ENCODE assay signal across 8 cellular contexts in genomic region chr2:9002313-9002636, GRCh38. TPM values are rescaled to one million over a fixed set of nuclear protein-coding genes. Genes with fewer than 3 reads are reported as not detected.
DNase-seq lines count a peak whose midpoint lies in the region; ATAC-seq and TF ChIP-seq lines count a peak whose summit lies in the region.
"Had no signal": no experiment of that assay in that cellular context is flagged by ENCODE, and none has a peak within 500 bp of the region (broad histone marks: within the 10 kb centered on the region; RNA-seq: fewer than 3 reads in every experiment).

No MANE protein-coding gene starts in this region.

- H3K4me1 ChIP-seq in HAP-1 = peaks cover 20% of the 10 kb centered on the region
- peaks cover 0 to 26% (median 4%) of the 10 kb centered on the region in 3 donors for H3K4me1 ChIP-seq in gastroesophageal sphincter
- H3K4me1 ChIP-seq: colonic mucosa had no signal

- H3K36me3 Mint-ChIP-seq in activated T-helper 1 cell treated with anti-CD3 and anti-CD28 coated beads, Interleukin-12 subunit alpha, Interleukin-12 subunit beta, Interleukin-2, Interleukin-4 antibody, amounts not matched to agents 30 ng/mL and 10 ng/mL and 1 ng/mL, durations not matched to agents 14 hours and 24 hours and 36 hours (ENCODE audit: low read depth) = no peaks in the 10 kb centered on the region

- no peak for TF ChIP-seq POLR2A in gastroesophageal sphincter (IDR thresholded peaks at IDR 0.05)

- peak overlapping the region in 1 of 4 donors; percentile 88 for H3K27ac ChIP-seq in gastroesophageal sphincter
- H3K27ac ChIP-seq in skin epidermis = peak overlapping the region in 3 of 21 experiments; percentile 40 to 77 (median 65)

- H3K9me3 Mint-ChIP-seq in activated T-helper 1 cell treated with anti-CD3 and anti-CD28 coated beads, Interleukin-12 subunit alpha, Interleukin-12 subunit beta, Interleukin-2, Interleukin-4 antibody, amounts not matched to agents 30 ng/mL and 10 ng/mL and 1 ng/mL, durations not matched to agents 14 hours and 24 hours and 36 hours = no peaks in the 10 kb centered on the region

- H3K9me3 ChIP-seq in HAP-1 = peaks cover 3% of the 10 kb centered on the region; the same call in 1 of the 2 replicates
- H3K9me3 ChIP-seq in gastroesophageal sphincter = no peaks in the 10 kb centered on the region
- H3K9me3 ChIP-seq: colonic mucosa had no signal

- H3K36me3 ChIP-seq in HAP-1 (replicated peaks) (no peaks in the 10 kb centered on the region; the same call in none of the 2 replicates), gastroesophageal sphincter (no peaks in the 10 kb centered on the region)
- H3K36me3 ChIP-seq: colonic mucosa had no signal

- H3K4me1 Mint-ChIP-seq in activated T-helper 1 cell treated with anti-CD3 and anti-CD28 coated beads, Interleukin-12 subunit alpha, Interleukin-12 subunit beta, Interleukin-2, Interleukin-4 antibody, amounts not matched to agents 30 ng/mL and 10 ng/mL and 1 ng/mL, durations not matched to agents 14 hours and 24 hours and 36 hours (ENCODE audit: low read depth) = peaks cover 23% of the 10 kb centered on the region

- in situ Hi-C loops in HAP-1 (cut with MboI; ENCODE audit: low sequenced_read_pairs) = no loop called here

- intact Hi-C loops in activated T-helper 1 cell treated with anti-CD3 and anti-CD28 coated beads, Interleukin-12 subunit alpha, Interleukin-12 subunit beta, Interleukin-2, Interleukin-4 antibody, amounts not matched to agents 30 ng/mL and 10 ng/mL and 1 ng/mL, durations not matched to agents 14 hours and 24 hours and 36 hours (cut with micrococcal nuclease) = loop anchor here (5.0 kb wide), 2 partner anchors 420 to 1445 kb away; partner anchors contain the start of genes CPSF3, ITGB1BP1 and ODC1

- peaks cover 20% of the 10 kb centered on the region for H3K27me3 Mint-ChIP-seq in activated T-helper 1 cell treated with anti-CD3 and anti-CD28 coated beads, Interleukin-12 subunit alpha, Interleukin-12 subunit beta, Interleukin-2, Interleukin-4 antibody, amounts not matched to agents 30 ng/mL and 10 ng/mL and 1 ng/mL, durations not matched to agents 14 hours and 24 hours and 36 hours (ENCODE audit: insufficient read depth)

- peak overlapping the region; percentile 84 for H3K4me3 Mint-ChIP-seq in activated T-helper 1 cell treated with anti-CD3 and anti-CD28 coated beads, Interleukin-12 subunit alpha, Interleukin-12 subunit beta, Interleukin-2, Interleukin-4 antibody, amounts not matched to agents 30 ng/mL and 10 ng/mL and 1 ng/mL, durations not matched to agents 14 hours and 24 hours and 36 hours

- no peak for TF ChIP-seq CTCF in gastroesophageal sphincter (IDR thresholded peaks at IDR 0.05)

- ATAC-seq in gastroesophageal sphincter = no peak

- H3K27ac Mint-ChIP-seq in activated T-helper 1 cell treated with anti-CD3 and anti-CD28 coated beads, Interleukin-12 subunit alpha, Interleukin-12 subunit beta, Interleukin-2, Interleukin-4 antibody, amounts not matched to agents 30 ng/mL and 10 ng/mL and 1 ng/mL, durations not matched to agents 14 hours and 24 hours and 36 hours = no peak overlapping the region

- WGBS in gastroesophageal sphincter (ENCODE audit: low coverage in 1 of 2), 2 donors = 49 to 54% methylated on average over 2 to 4 of the region's 7 CpGs

- H3K4me3 ChIP-seq in HAP-1 (peak overlapping the region; percentile 61), gastroesophageal sphincter (peak overlapping the region; percentile 55 to 91), skin epidermis (peak overlapping the region; percentile 56 to 85 (median 78))

- no peak for TF ChIP-seq EP300 in gastroesophageal sphincter (IDR thresholded peaks at IDR 0.05)

- DNase-seq in HAP-1 (ENCODE audit: low spot score in 2 of 2) (no peak), RKO (ENCODE audit: low spot score) (no peak), NCI-H2081 (lab: John Stamatoyannopoulos, UW) (no peak), NAMALWA (ENCODE audit: low spot score) (no peak)
- no peak for DNase-seq in activated T-helper 1 cell treated with anti-CD3 and anti-CD28 coated beads, Interleukin-12 subunit alpha, Interleukin-12 subunit beta, Interleukin-2, Interleukin-4 antibody, amounts not matched to agents 30 ng/mL and 10 ng/mL and 1 ng/mL, durations not matched to agents 14 hours and 24 hours and 36 hours (ENCODE audit: low spot score)

- H3K27me3 ChIP-seq in HAP-1 (ENCODE audit: low read depth) (no peaks in the 10 kb centered on the region), gastroesophageal sphincter (no peaks in the 10 kb centered on the region)
- H3K27me3 ChIP-seq: colonic mucosa had no signal

RNA-seq across cellular contexts. Expression of gene MBOAT2, which starts 1.2 kb away (rescaled TPM):
- total RNA-seq in activated T-helper 1 cell treated with anti-CD3 and anti-CD28 coated beads, Interleukin-12 subunit alpha, Interleukin-12 subunit beta, Interleukin-2, Interleukin-4 antibody, amounts not matched to agents 30 ng/mL and 10 ng/mL and 1 ng/mL, durations not matched to agents 14 hours and 24 hours and 36 hours = 2.9 and 4.5 TPM in 2 replicates
- 10 to 100 TPM; 21.0 to 27.0 (median 23.5) TPM for total RNA-seq in gastroesophageal sphincter
